ENCODE assay signal across 8 cellular contexts in the genomic region with DNA sequence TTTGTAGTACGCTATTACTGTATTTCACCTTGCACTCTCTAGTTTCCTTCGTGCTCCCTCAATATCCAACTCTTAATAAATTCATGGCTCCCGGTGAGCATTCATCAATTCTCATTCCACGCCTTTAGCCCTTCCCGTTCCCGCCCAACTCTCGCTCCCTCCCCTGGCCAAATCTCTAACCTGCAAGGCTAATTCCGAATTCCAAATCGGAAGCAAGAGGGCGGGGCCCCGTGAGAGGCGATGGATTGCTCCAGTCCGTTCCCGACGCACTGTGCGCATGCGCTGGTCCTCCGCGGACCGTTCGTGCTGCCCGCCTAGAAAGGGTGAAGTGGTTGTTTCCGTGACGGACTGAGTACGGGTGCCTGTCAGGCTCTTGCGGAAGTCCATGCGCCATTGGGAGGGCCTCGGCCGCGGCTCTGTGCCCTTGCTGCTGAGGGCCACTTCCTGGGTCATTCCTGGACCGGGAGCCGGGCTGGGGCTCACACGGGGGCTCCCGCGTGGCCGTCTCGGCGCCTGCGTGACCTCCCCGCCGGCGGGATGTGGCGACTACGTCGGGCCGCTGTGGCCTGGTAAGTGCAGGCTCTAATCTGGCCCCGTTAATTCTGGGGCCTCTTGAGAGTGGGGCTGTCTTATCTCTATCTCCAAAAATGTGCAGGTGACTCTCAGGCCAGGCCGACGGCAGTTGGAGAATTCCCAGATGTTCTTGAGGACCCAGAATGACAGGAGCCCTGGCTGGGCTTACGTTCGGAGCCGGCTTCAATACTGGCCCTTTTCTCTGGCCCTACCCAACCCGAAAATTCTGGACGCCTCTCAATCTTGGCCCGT. TPM values are rescaled to one million over a fixed set of nuclear protein-coding genes. Genes with fewer than 3 reads are reported as not detected.
DNase-seq lines count a peak whose midpoint lies in the region; ATAC-seq and TF ChIP-seq lines count a peak whose summit lies in the region.

A gene with protein sequence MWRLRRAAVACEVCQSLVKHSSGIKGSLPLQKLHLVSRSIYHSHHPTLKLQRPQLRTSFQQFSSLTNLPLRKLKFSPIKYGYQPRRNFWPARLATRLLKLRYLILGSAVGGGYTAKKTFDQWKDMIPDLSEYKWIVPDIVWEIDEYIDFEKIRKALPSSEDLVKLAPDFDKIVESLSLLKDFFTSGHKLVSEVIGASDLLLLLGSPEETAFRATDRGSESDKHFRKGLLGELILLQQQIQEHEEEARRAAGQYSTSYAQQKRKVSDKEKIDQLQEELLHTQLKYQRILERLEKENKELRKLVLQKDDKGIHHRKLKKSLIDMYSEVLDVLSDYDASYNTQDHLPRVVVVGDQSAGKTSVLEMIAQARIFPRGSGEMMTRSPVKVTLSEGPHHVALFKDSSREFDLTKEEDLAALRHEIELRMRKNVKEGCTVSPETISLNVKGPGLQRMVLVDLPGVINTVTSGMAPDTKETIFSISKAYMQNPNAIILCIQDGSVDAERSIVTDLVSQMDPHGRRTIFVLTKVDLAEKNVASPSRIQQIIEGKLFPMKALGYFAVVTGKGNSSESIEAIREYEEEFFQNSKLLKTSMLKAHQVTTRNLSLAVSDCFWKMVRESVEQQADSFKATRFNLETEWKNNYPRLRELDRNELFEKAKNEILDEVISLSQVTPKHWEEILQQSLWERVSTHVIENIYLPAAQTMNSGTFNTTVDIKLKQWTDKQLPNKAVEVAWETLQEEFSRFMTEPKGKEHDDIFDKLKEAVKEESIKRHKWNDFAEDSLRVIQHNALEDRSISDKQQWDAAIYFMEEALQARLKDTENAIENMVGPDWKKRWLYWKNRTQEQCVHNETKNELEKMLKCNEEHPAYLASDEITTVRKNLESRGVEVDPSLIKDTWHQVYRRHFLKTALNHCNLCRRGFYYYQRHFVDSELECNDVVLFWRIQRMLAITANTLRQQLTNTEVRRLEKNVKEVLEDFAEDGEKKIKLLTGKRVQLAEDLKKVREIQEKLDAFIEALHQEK (plus strand): TSS at position 368 of the 825 bp plus-strand sequence. CDS start 170 bp downstream, at position 538.

- DNase-seq in DMS153 treated with DMSO at 0.1 percent for 48 hours (lab: John Stamatoyannopoulos, UW; ENCODE audit: unreplicated experiment) (peak; percentile 97), KBM-7 (peak; percentile 96), PC-9 (peak; percentile 98 to 99), epithelial cell of proximal tubule (ENCODE audit: low read depth) (peak; percentile 82)
- peak; percentile 83 for DNase-seq in activated T-cell treated with anti-CD3 and anti-CD28 coated beads, Interleukin-2, amount 50 U/mL, for 1 hour
- DNase-seq in stimulated activated CD8-positive, alpha-beta memory T cell treated with anti-CD3 and anti-CD28 coated beads, Interleukin-4, amount 100 ng/mL, for 48 hours: peak; percentile 94

- H2AFZ ChIP-seq in PC-9: peak within 1 kb of the TSS; percentile 88

- H3K9me2 ChIP-seq in PC-9 (ENCODE audit: insufficient read depth): no peaks in the 10 kb centered on the region

- peak within 1 kb of the TSS; percentile 61 for H3K27ac ChIP-seq in PC-9
- H3K27ac ChIP-seq in mucosa of rectum (ENCODE audit: low read depth in 2 of 2, low read length in 2 of 2): peak within 1 kb of the TSS; percentile 83 to 85

- peaks cover 5% of the 10 kb centered on the region; the same call in 1 of the 2 replicates for H3F3A ChIP-seq in PC-9 (ENCODE audit: insufficient read depth, low read depth)

- peak within 1 kb of the TSS; percentile 91 for H3K9ac ChIP-seq in mucosa of rectum (ENCODE audit: low read depth in 1 of 2, low read length in 2 of 2)

- POLR2A ChIA-PET in PC-9 (lab: Charles Lee; ENCODE audit: unreplicated experiment): no interaction called here

- peaks cover 12% of the 10 kb centered on the region for H3K36me3 ChIP-seq in PC-9 (ENCODE audit: low read depth)
- H3K36me3 ChIP-seq in mucosa of rectum (ENCODE audit: control insufficient read depth in 2 of 2, insufficient read depth in 2 of 2, low read length in 2 of 2): peaks cover 0 to 5% of the 10 kb centered on the region in 2 donors

- H3K9me3 ChIP-seq in PC-9 (ENCODE audit: insufficient read depth, low read depth) (no peaks in the 10 kb centered on the region), mucosa of rectum (ENCODE audit: control insufficient read depth in 2 of 2, low read length in 2 of 2) (no peaks in the 10 kb centered on the region)

- intact Hi-C loops in PC-9 (cut with micrococcal nuclease; ENCODE audit: unreplicated experiment): loop anchor here (5.0 kb wide), 3 partner anchors 539 to 729 kb away; partner anchors contain the start of gene MB21D2

- ATAC-seq in GM21717 (IDR thresholded peaks at IDR 0.05; ENCODE audit: unreplicated experiment): peak; percentile 97

- CTCF ChIA-PET in PC-9 (lab: Charles Lee): no interaction called here

- no TSS peak for BruUV-seq in PC-9 (replicated peaks; lab: Mats Ljungman, UMichigan)

- peak within 1 kb of the TSS; percentile 99 for H3K4me2 ChIP-seq in PC-9

- no peak; the same call in 1 of the 2 replicates for TF ChIP-seq CTCF in PC-9 (conservative IDR thresholded peaks at IDR 0.05)
- peak; percentile 12 for TF ChIP-seq CTCF in epithelial cell of proximal tubule (conservative IDR thresholded peaks at IDR 0.05; ENCODE audit: low read depth, low read length)

- peak within 1 kb of the TSS; percentile 89 for H3K4me3 ChIP-seq in PC-9
- peak within 1 kb of the TSS; percentile 88 for H3K4me3 ChIP-seq in epithelial cell of proximal tubule (ENCODE audit: low read depth, low read length)
- H3K4me3 ChIP-seq in mucosa of rectum (ENCODE audit: low read length in 2 of 2): peak within 1 kb of the TSS; percentile 94 to 99

- peaks cover 13% of the 10 kb centered on the region; the same call in 1 of the 2 replicates for H4K20me1 ChIP-seq in PC-9 (ENCODE audit: insufficient read depth)

- H3K27me3 ChIP-seq in PC-9 (ENCODE audit: insufficient read depth, low read depth): no peaks in the 10 kb centered on the region
- no peaks in the 10 kb centered on the region for H3K27me3 ChIP-seq in mucosa of rectum (ENCODE audit: control insufficient read depth in 2 of 2, insufficient read depth in 2 of 2, low read length in 2 of 2)

- peaks cover 38% of the 10 kb centered on the region for H3K4me1 ChIP-seq in PC-9 (replicated peaks; ENCODE audit: insufficient read depth)
- peaks cover 10 to 16% of the 10 kb centered on the region in 2 donors for H3K4me1 ChIP-seq in mucosa of rectum (ENCODE audit: control insufficient read depth in 2 of 2, insufficient read depth in 2 of 2, low read length in 2 of 2)

- in situ Hi-C loops in KBM-7 (cut with MboI; ENCODE audit: low pct_unique_long_range_greater_than_20kb, low sequenced_read_pairs): loop anchor here (25.0 kb wide), 1 partner anchor 781 kb away; no protein-coding TSS in a partner anchor

- H3K79me2 ChIP-seq in PC-9 (ENCODE audit: low read depth): peaks cover 49% of the 10 kb centered on the region

RNA-seq across cellular contexts. Expression of the gene that starts here (rescaled TPM):
- total RNA-seq in PC-9 (2021) (105 and 120 TPM in 2 replicates), epithelial cell of proximal tubule (41.1 and 59.0 TPM in 2 replicates)

Comparison
In these comparisons a context has a peak if more than half of its experiments do, and no peak if none do; other contexts are left out.
1. Peak in every context shown above with its lines: DNase-seq, ATAC-seq, H3K4me3 ChIP-seq and H3K27ac ChIP-seq.